Comparison of ENCODE assay signal across 1 cellular context in the genomic region with DNA sequence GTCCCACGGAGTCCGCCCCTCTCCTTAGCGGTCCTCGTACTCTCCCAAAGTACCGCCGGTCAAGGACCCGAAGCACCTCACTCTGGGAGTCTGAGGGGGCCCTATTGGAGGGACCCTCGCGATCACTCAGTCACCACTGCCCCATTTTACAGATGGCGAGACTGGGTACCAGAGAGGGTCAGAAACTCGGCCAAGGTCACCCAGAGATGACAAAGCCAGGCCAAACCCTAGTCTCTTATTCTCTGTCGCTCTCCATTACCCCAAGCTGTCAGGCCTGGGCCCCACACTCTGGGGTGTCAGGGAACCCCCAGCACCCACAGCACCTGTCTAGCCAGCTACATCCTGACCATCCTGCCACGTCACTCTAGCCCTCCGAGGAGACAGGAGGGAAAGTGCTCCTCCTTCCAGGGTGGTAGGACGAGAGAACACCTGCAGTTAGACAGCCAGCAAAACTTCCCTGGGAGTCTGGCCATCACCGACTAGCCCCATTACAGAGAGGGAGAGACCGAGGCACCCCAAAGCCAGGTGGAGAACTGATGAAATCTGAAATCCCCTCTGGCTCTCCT.
TF ChIP-seq lines count a peak whose summit lies in the region.

No MANE protein-coding gene starts in this region.

TF ChIP-seq in HCT116, 20 proteins besides CTCF, POLR2A, EP300 and RAD21 (continued from another document):
- TF ChIP-seq, protein P1, sequence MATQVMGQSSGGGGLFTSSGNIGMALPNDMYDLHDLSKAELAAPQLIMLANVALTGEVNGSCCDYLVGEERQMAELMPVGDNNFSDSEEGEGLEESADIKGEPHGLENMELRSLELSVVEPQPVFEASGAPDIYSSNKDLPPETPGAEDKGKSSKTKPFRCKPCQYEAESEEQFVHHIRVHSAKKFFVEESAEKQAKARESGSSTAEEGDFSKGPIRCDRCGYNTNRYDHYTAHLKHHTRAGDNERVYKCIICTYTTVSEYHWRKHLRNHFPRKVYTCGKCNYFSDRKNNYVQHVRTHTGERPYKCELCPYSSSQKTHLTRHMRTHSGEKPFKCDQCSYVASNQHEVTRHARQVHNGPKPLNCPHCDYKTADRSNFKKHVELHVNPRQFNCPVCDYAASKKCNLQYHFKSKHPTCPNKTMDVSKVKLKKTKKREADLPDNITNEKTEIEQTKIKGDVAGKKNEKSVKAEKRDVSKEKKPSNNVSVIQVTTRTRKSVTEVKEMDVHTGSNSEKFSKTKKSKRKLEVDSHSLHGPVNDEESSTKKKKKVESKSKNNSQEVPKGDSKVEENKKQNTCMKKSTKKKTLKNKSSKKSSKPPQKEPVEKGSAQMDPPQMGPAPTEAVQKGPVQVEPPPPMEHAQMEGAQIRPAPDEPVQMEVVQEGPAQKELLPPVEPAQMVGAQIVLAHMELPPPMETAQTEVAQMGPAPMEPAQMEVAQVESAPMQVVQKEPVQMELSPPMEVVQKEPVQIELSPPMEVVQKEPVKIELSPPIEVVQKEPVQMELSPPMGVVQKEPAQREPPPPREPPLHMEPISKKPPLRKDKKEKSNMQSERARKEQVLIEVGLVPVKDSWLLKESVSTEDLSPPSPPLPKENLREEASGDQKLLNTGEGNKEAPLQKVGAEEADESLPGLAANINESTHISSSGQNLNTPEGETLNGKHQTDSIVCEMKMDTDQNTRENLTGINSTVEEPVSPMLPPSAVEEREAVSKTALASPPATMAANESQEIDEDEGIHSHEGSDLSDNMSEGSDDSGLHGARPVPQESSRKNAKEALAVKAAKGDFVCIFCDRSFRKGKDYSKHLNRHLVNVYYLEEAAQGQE (IDR thresholded peaks at IDR 0.05; ENCODE audit: low read depth) = no peak
- TF ChIP-seq ZNF274 (IDR thresholded peaks at IDR 0.05; ENCODE audit: low read depth, low read length) = no peak
- no peak for TF ChIP-seq SIN3A (IDR thresholded peaks at IDR 0.05; ENCODE audit: low read depth)
- no peak for TF ChIP-seq MAX (IDR thresholded peaks at IDR 0.05)
- TF ChIP-seq JUND (IDR thresholded peaks at IDR 0.05) = no peak
- no peak for TF ChIP-seq ELF1 (IDR thresholded peaks at IDR 0.05; ENCODE audit: borderline replicate concordance, low read depth)
- no peak for TF ChIP-seq ZFX (IDR thresholded peaks at IDR 0.05)
TF ChIP-seq in HCT116: peak in this region for 0.
